11 cellular contexts compared by ENCODE assay signal in the genomic region with DNA sequence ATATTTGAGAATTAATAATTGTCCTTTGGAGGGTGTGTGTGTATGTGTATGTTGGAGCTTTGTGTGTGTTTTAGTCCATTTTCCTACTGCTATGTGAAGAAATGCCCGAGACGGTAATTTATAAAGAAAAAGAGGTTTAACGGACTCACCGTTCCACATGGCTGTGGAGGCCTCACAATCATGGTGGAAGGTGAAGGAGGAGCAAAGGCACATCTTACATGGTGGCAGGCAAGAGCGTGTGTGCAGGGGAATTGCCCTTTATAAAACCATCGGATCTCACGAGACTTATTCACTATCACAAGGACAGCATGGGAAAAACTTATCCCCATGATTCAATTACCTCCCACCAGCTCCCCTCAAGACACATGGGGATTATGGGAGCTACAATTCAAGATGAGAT. TPM values are rescaled to one million over a fixed set of nuclear protein-coding genes. Genes with fewer than 3 reads are reported as not detected.
"Had no signal": no experiment of that assay in that cellular context is flagged by ENCODE, and none has a peak within 500 bp of the region (broad histone marks: within the 10 kb centered on the region; RNA-seq: fewer than 3 reads in every experiment).

No MANE protein-coding gene starts in this region.

- H3K36me3 Mint-ChIP-seq: IgD-negative memory B cell had no signal

- H2AFZ ChIP-seq: GM23248 had no signal

- H3K9ac ChIP-seq: GM23248 had no signal

- H3K27ac ChIP-seq: GM23248, HL-60 had no signal

- H3K9me3 ChIP-seq: HAP-1 had no signal

- H3K27me3 Mint-ChIP-seq: IgD-negative memory B cell had no signal

- H3K4me3 Mint-ChIP-seq: HFFc6, IgD-negative memory B cell had no signal

- ATAC-seq: HCT116, HepG2 had no signal

- H3K36me3 ChIP-seq: HAP-1 had no signal

- H3K4me1 Mint-ChIP-seq: IgD-negative memory B cell had no signal

- H3K9me3 Mint-ChIP-seq: HFFc6, IgD-negative memory B cell had no signal

- H3K4me3 ChIP-seq: GM23248, HAP-1 had no signal

- FAIRE-seq: HepG2 had no signal

- H3K27ac Mint-ChIP-seq: HFFc6, IgD-negative memory B cell had no signal

- DNase-seq: GM23248, GOT3, H7, HFFc6 had no signal

RNA-seq across cellular contexts. Expression of gene TMC1, which starts 44.1 kb away (rescaled TPM):
- total RNA-seq: GM23248, H4, H7, HT1080 had no signal
- polyA plus RNA-seq: IgD-negative memory B cell had no signal
